ENCODE assay signal across 12 cellular contexts in the genomic region with DNA sequence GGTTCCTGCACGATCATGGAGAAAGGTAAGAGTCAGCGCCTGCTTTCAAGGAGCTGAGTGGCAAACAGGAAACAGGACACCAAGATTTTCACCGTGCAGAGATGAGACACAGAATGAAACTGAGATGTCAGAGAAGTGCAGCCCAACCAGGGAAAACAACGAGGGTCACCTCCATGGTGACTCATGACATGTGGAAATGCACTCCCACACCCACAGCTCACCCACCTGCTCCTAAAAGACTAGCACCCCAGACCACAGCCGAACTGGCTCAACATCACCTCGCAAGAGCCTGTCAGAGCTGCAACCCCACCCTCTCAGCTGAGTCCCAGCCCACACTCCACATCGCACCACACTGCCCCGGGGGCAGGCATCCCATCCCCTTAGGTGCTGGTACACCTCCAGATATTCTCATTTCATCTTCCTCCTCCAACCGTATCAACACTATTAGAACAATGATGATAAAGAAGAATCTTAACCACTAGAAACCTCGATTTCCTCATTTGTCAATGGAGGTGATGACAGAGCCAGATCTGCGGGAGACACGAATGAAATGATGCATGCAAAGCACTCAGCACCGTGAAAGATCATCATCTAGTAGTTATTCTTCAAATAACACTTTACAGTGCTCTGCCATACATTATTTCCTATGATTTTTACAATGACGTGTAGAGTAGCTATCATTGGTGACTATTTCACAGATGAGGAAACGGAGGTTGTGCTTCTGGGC.
DNase-seq lines count a peak whose midpoint lies in the region; ATAC-seq and TF ChIP-seq lines count a peak whose summit lies in the region.
"Had no signal": no experiment of that assay in that cellular context is flagged by ENCODE, and none has a peak within 500 bp of the region (broad histone marks: within the 10 kb centered on the region; RNA-seq: fewer than 3 reads in every experiment).

No MANE protein-coding gene starts in this region.

- H3K4me3 Mint-ChIP-seq in WTC11 (no peak overlapping the region), immature natural killer cell (peak overlapping the region; percentile 31 to 71 (median 58))
- H3K4me3 Mint-ChIP-seq: brain, GM23338 had no signal

- no peak for ATAC-seq in WTC11
- ATAC-seq in stimulated activated naive CD8-positive, alpha-beta T cell treated with anti-CD3 and anti-CD28 coated beads, Interleukin-15, Interleukin-2, amounts not matched to agents 100 U/mL and 50 U/mL, for 24 hours, result peak; percentile 82
- ATAC-seq: gastroesophageal sphincter, GM23338 had no signal

- H3K27me3 Mint-ChIP-seq in WTC11 (ENCODE audit: low read depth) (peaks cover 10% of the 10 kb centered on the region), immature natural killer cell (ENCODE audit: low read depth in 3 of 3) (peaks cover 3 to 20% (median 16%) of the 10 kb centered on the region in 3 donors)

- CTCF ChIA-PET in WTC11 (lab: Charles Lee), result interaction anchor here (1.1 to 1.5 kb wide), 3 partner anchors 15 to 76 kb away, joined by 3 to 6 read pairs (median 3); no protein-coding TSS in a partner anchor

- H3K36me3 Mint-ChIP-seq in WTC11 (peaks cover 9% of the 10 kb centered on the region), immature natural killer cell (peaks cover 7 to 13% (median 8%) of the 10 kb centered on the region in 3 donors)

- no peak for TF ChIP-seq CTCF in WTC11 (IDR thresholded peaks at IDR 0.05)

- H3K4me1 Mint-ChIP-seq in WTC11, result peaks cover 9% of the 10 kb centered on the region; the same call in 1 of the 2 replicates
- peaks cover 13 to 21% of the 10 kb centered on the region in 2 donors for H3K4me1 Mint-ChIP-seq in immature natural killer cell

- DNase-seq in activated T-cell treated with anti-CD3 and anti-CD28 coated beads for 48 hours (ENCODE audit: low read depth) (peak; percentile 50), activated T-cell treated with anti-CD3 and anti-CD28 coated beads for 4 hours (no peak), WTC11 (ENCODE audit: low spot score) (peak; percentile 3), immature natural killer cell (peak; percentile 57 to 68 (median 63)), GDM1 (lab: John Stamatoyannopoulos, UW) (no peak), NCI-H1092 treated with DMSO at 0.1 percent for 48 hours (lab: John Stamatoyannopoulos, UW) (no peak), epidermal melanocyte (ENCODE audit: insufficient read length, low spot score) (no peak)
- DNase-seq in stimulated activated naive CD8-positive, alpha-beta T cell treated with anti-CD3 and anti-CD28 coated beads, Interleukin-15, Interleukin-2, amounts not matched to agents 100 U/mL and 50 U/mL, for 24 hours, result peak; percentile 53
- DNase-seq: NCI-H2081 treated with DMSO at 0.1 percent for 48 hours had no signal

- H3K27ac Mint-ChIP-seq in WTC11 (no peak overlapping the region), immature natural killer cell (peak overlapping the region in 4 of 6 donors; percentile 5 to 73 (median 52))
- H3K27ac Mint-ChIP-seq: GM23338 had no signal

- POLR2A ChIA-PET in WTC11 (lab: Charles Lee), result interaction anchor here (0.9 to 1.1 kb wide), 2 partner anchors 9 to 15 kb away, joined by 3 to 5 read pairs; no protein-coding TSS in a partner anchor

- H3K9me3 Mint-ChIP-seq in WTC11 (peaks cover 16% of the 10 kb centered on the region), immature natural killer cell (peaks cover 0 to 6% (median 4%) of the 10 kb centered on the region in 6 donors)

TF ChIP-seq in WTC11, 78 proteins besides CTCF, POLR2A, EP300 and RAD21:
- no peak for TF ChIP-seq FOXK1 (CRISPR knock-in tag; IDR thresholded peaks at IDR 0.05)
- TF ChIP-seq, protein P1, sequence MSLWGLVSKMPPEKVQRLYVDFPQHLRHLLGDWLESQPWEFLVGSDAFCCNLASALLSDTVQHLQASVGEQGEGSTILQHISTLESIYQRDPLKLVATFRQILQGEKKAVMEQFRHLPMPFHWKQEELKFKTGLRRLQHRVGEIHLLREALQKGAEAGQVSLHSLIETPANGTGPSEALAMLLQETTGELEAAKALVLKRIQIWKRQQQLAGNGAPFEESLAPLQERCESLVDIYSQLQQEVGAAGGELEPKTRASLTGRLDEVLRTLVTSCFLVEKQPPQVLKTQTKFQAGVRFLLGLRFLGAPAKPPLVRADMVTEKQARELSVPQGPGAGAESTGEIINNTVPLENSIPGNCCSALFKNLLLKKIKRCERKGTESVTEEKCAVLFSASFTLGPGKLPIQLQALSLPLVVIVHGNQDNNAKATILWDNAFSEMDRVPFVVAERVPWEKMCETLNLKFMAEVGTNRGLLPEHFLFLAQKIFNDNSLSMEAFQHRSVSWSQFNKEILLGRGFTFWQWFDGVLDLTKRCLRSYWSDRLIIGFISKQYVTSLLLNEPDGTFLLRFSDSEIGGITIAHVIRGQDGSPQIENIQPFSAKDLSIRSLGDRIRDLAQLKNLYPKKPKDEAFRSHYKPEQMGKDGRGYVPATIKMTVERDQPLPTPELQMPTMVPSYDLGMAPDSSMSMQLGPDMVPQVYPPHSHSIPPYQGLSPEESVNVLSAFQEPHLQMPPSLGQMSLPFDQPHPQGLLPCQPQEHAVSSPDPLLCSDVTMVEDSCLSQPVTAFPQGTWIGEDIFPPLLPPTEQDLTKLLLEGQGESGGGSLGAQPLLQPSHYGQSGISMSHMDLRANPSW (CRISPR knock-in tag; conservative IDR thresholded peaks at IDR 0.05; ENCODE audit: low read depth), result no peak
- TF ChIP-seq EMX1 (CRISPR knock-in tag; IDR thresholded peaks at IDR 0.05), result no peak
- TF ChIP-seq NR1H2 (CRISPR knock-in tag; IDR thresholded peaks at IDR 0.05), result no peak
- no peak for TF ChIP-seq FOXP4 (CRISPR knock-in tag; IDR thresholded peaks at IDR 0.05)
- no peak for TF ChIP-seq NR2C2 (CRISPR knock-in tag; IDR thresholded peaks at IDR 0.05)
- TF ChIP-seq RORB (CRISPR knock-in tag; IDR thresholded peaks at IDR 0.05), result no peak
- no peak for TF ChIP-seq JUN (CRISPR knock-in tag; IDR thresholded peaks at IDR 0.05)
- no peak for TF ChIP-seq CREM (CRISPR knock-in tag; IDR thresholded peaks at IDR 0.05)
- no peak for TF ChIP-seq ZNF232 (CRISPR knock-in tag; IDR thresholded peaks at IDR 0.05)
- TF ChIP-seq, protein P2, sequence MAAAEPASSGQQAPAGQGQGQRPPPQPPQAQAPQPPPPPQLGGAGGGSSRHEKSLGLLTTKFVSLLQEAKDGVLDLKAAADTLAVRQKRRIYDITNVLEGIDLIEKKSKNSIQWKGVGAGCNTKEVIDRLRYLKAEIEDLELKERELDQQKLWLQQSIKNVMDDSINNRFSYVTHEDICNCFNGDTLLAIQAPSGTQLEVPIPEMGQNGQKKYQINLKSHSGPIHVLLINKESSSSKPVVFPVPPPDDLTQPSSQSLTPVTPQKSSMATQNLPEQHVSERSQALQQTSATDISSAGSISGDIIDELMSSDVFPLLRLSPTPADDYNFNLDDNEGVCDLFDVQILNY (CRISPR knock-in tag; IDR thresholded peaks at IDR 0.05), result no peak
- TF ChIP-seq, protein P3, sequence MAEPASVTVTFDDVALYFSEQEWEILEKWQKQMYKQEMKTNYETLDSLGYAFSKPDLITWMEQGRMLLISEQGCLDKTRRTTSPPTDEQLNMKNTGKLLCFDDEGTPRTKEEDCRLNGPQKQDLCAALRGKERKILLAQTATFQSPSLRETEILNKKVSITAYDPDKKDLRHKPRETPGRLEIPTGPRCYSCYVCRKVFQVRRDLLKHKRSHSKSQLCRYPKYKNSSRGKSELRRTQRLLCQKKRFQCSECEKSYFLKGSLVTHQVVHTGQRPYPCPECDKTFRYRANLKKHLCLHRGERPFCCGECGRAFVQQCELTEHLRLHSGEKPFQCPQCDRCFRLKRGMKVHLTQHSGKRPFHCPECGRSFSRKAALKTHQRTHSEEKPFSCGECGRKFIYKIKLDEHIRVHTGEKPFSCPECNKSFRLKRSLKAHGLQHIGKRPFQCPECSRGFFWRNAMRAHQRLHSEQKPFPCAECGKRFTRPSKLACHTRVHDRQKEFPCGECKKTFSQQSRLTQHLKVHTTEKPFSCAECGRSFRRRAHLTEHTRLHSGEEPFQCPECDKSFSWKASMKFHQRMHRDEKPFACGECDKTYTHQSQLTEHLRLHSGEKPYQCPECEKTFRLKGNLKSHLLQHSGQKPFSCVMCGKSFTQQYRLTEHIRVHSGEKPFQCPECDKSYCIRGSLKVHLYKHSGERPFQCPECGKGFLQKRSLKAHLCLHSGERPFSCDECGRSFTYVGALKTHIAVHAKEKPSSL (CRISPR knock-in tag; conservative IDR thresholded peaks at IDR 0.05), result no peak

Comparison
In these comparisons a context has a peak if more than half of its experiments do, and no peak if none do; other contexts are left out.
1. DNase-seq: peak in activated T-cell treated with anti-CD3 and anti-CD28 coated beads for 48 hours (single experiment), WTC11 (single experiment), immature natural killer cell (3 of 3) and stimulated activated naive CD8-positive, alpha-beta T cell treated with anti-CD3 and anti-CD28 coated beads, Interleukin-15, Interleukin-2, amounts not matched to agents 100 U/mL and 50 U/mL, for 24 hours (single experiment); none in activated T-cell treated with anti-CD3 and anti-CD28 coated beads for 4 hours (single experiment), GDM1 (single experiment), NCI-H1092 treated with DMSO at 0.1 percent for 48 hours (single experiment) and epidermal melanocyte (single experiment).